In the genomic region with DNA sequence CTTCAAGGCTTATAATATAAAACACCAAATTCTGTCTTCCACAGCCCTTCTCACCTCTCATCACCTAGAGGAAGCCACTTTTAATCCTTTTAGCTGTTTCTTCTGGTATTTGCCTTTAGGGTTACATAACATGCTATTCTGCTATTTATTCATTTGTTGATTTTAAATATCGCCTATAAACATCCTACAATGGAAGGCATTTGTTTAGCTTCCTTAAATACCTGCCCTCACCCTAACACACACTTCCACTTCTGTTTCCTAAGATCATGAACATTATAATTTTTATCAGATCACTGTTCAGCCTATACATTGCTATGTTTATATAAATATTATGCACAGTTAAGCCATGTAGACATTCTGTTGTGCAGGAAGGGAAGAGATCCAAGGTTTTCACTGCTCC, we compare ENCODE assay signal across 1 cellular context.
TF ChIP-seq lines count a peak whose summit lies in the region.

No MANE protein-coding gene starts in this region.

TF ChIP-seq in SK-N-SH, 30 proteins besides CTCF, POLR2A, EP300 and RAD21 (continued from another document):
- TF ChIP-seq, protein P1, sequence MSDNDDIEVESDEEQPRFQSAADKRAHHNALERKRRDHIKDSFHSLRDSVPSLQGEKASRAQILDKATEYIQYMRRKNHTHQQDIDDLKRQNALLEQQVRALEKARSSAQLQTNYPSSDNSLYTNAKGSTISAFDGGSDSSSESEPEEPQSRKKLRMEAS (IDR thresholded peaks at IDR 0.05; ENCODE audit: low read depth): no peak
- TF ChIP-seq EZH2phosphoT487 (IDR thresholded peaks at IDR 0.05; ENCODE audit: borderline replicate concordance, low read depth) (no peak), MEF2A (IDR thresholded peaks at IDR 0.05; ENCODE audit: borderline replicate concordance, low read depth) (no peak), TAF1 (IDR thresholded peaks at IDR 0.05; ENCODE audit: borderline replicate concordance, low read depth, low read length) (no peak), GATA2 (CRISPR knock-in tag; IDR thresholded peaks at IDR 0.05) (no peak)
- TF ChIP-seq, protein P2, sequence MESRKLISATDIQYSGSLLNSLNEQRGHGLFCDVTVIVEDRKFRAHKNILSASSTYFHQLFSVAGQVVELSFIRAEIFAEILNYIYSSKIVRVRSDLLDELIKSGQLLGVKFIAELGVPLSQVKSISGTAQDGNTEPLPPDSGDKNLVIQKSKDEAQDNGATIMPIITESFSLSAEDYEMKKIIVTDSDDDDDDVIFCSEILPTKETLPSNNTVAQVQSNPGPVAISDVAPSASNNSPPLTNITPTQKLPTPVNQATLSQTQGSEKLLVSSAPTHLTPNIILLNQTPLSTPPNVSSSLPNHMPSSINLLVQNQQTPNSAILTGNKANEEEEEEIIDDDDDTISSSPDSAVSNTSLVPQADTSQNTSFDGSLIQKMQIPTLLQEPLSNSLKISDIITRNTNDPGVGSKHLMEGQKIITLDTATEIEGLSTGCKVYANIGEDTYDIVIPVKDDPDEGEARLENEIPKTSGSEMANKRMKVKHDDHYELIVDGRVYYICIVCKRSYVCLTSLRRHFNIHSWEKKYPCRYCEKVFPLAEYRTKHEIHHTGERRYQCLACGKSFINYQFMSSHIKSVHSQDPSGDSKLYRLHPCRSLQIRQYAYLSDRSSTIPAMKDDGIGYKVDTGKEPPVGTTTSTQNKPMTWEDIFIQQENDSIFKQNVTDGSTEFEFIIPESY (IDR thresholded peaks at IDR 0.05; ENCODE audit: borderline replicate concordance, low read depth): no peak
